In the genomic region with DNA sequence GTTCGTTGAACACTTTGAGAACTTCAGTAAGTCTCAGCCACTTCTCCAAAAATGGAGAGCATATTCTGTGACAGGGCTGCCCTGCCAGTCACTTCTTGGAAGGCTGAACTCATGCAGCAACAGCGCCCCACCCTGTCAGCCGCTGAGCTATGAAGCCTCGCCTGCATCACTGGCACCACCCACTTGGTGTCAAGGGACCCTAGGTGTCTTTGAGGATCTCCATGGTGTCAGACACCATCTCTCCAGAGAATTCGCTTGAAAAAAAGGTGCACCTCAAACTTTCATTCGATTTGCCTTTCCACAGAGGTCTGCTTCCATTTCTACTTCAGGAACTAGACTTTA, we compare ENCODE assay signal across 7 cellular contexts.
DNase-seq lines count a peak whose midpoint lies in the region; ATAC-seq and TF ChIP-seq lines count a peak whose summit lies in the region.
"Not testable (repeated sequence)": the region's sequence is repeated elsewhere in the genome, so short reads cannot be mapped to it uniquely, and the experiment has no call there.

No MANE protein-coding gene starts in this region.

- intact Hi-C loops in sciatic nerve (cut with DNase I), result not testable (repeated sequence)

- DNase-seq in T-helper 1 cell (peak in 4 of 5 donors; percentile 2 to 22 (median 4)), islet precursor cell (peak; percentile 41), sciatic nerve (ENCODE audit: low spot score) (peak; percentile 48)
- peak; percentile 7 for DNase-seq in activated naive CD4-positive, alpha-beta T cell treated with Interleukin-2 at 50 U/mL for 16 hours

- peak; percentile 20 for TF ChIP-seq CTCF in GM12873 (IDR thresholded peaks at IDR 0.05; ENCODE audit: insufficient read depth, low read depth, low read length, missing control alignments)

- peak; percentile 65 for ATAC-seq in HG03175 (IDR thresholded peaks at IDR 0.05; ENCODE audit: unreplicated experiment)
- ATAC-seq in esophagus mucosa, result peak; percentile 64
- ATAC-seq in sciatic nerve, result not testable (repeated sequence)
